10 cellular contexts compared by ENCODE assay signal in the genomic region with DNA sequence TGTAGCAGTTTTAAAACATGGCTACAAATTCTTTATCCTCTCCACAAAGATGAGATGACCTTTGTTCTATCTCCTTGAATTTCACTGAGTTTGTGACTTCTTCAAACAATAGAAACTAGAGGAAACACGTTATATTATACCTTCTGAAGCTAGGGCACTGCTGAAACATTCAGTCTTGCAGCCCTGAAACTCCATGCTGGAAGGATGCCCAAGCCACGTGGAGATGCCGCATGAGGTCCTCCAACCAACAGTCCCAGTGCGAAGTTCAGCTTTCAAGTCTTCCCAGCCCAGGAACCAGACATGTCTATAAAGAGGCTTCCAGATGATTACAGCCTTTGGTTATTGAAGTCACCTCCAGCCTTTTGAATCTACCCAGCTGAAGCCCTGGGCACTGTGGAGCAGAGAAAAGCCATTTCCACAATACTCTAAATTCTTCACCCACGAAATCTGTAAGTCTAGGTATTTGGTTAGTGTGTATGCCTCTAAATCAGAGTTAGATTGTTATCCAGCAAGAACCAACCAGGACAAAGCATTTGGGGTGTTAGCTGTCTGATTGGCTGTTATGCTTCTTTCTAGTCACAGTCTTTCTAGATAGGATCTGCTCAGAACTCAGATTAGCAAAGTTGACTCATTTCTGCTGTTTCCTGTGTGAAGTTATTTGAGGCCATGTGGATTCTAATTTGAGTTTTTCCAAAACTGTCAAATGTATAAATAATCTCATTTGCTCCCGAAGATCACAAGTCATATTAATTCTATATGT.
A peak's percentile ranks its signal among the peaks of the same experiment; 100 is the strongest.
DNase-seq lines count a peak whose midpoint lies in the region; ATAC-seq lines count a peak whose summit lies in the region.
"Had no signal": no experiment of that assay in that cellular context is flagged by ENCODE, and none has a peak within 500 bp of the region (broad histone marks: within the 10 kb centered on the region; RNA-seq: fewer than 3 reads in every experiment).

No MANE protein-coding gene starts in this region.

- ATAC-seq in HG03565 (IDR thresholded peaks at IDR 0.05; ENCODE audit: unreplicated experiment), result peak; percentile 55
- ATAC-seq in HG02642 (IDR thresholded peaks at IDR 0.05; ENCODE audit: poor library complexity, unreplicated experiment), result no peak
- ATAC-seq: gastrocnemius medialis had no signal

- DNase-seq in SIG-M5 treated with dmso at 0.1 percent for 504 hours (lab: John Stamatoyannopoulos, UW; ENCODE audit: unreplicated experiment) (peak; percentile 4), SIG-M5 (lab: John Stamatoyannopoulos, UW) (no peak), brain pericyte (ENCODE audit: low read depth, low spot score) (peak; percentile 60), stromal cell of bone marrow (ENCODE audit: low read depth) (peak; percentile 54), COR-L47 (lab: John Stamatoyannopoulos, UW) (no peak), DMS 273 treated with DMSO at 0.1 percent for 48 hours (lab: John Stamatoyannopoulos, UW) (no peak)
- DNase-seq: activated naive CD4-positive, alpha-beta T cell treated with anti-CD3 and anti-CD28 coated beads, Interleukin-2, amount 10 ng/mL, durations not matched to agents 7 days and 5 days; gastrocnemius medialis had no signal

Comparison
In these comparisons a context has a peak if more than half of its experiments do, and no peak if none do; other contexts are left out.
1. DNase-seq: peak in SIG-M5 treated with dmso at 0.1 percent for 504 hours (single experiment), brain pericyte (single experiment) and stromal cell of bone marrow (single experiment); none in SIG-M5 (single experiment), COR-L47 (single experiment) and DMS 273 treated with DMSO at 0.1 percent for 48 hours (single experiment).